ENCODE assay signal across 17 cellular contexts in the genomic region with DNA sequence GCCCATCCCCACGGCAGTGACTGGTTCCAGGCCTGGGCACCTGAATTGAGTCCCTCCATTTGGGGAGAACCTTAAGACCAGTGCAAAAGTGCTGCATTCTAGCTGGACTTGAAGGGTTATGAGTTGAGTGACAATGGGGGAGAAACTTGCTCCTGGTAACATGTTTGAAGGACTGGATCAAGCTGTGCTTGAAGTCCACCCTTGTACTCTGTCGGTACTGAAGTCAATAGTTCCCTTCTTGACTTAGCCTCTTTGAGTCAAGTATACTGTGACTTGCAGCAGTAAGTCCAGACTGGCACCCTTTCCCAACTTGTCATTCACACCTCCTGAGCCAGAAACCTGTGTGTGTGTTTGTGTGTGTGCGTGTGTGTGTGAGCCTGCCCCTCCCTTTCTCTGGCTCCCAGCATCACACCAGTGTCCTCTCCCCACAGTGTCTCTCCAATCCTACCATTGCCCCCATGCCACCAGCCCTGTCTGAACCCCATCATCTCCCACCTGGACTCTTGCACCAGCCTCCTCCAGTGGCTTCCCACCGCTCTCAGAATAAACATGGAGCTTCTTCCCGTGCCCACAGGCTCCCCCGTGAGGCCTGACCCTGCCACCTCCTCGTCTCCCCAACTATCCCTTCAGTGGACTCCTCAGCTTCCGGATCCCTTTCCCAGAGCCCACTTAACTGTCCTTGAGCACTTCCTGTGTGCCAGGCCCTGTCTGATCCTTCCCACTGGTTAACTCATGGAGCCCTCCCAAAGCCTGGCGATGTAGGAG. TPM values are rescaled to one million over a fixed set of nuclear protein-coding genes. Genes with fewer than 3 reads are reported as not detected.
DNase-seq lines count a peak whose midpoint lies in the region; ATAC-seq, FAIRE-seq and TF ChIP-seq lines count a peak whose summit lies in the region.
"Had no signal": no experiment of that assay in that cellular context is flagged by ENCODE, and none has a peak within 500 bp of the region (broad histone marks: within the 10 kb centered on the region; RNA-seq: fewer than 3 reads in every experiment).

No MANE protein-coding gene starts in this region.

- POLR2A ChIA-PET in SK-N-SH (lab: Yijun Ruan, JAX), result no interaction called here
- POLR2A ChIA-PET in HepG2 (lab: Yijun Ruan, JAX), result no interaction called here

- H2AFZ ChIP-seq in SK-N-SH (ENCODE audit: low read depth) (no peak overlapping the region), astrocyte (ENCODE audit: low read depth, low read length) (peak overlapping the region; percentile 16), HepG2 (ENCODE audit: low read length) (no peak overlapping the region)

- peak overlapping the region; percentile 12; the same call in 1 of the 2 replicates for H3K9ac ChIP-seq in SK-N-SH
- H3K9ac ChIP-seq in astrocyte (ENCODE audit: low read length), result peak overlapping the region; percentile 39
- no peak overlapping the region for H3K9ac ChIP-seq in HepG2 (ENCODE audit: insufficient read depth, low read depth, low read length)

- no peak overlapping the region for H3K4me3 ChIP-seq in SK-N-SH (ENCODE audit: low read depth in 2 of 2, low read length in 1 of 2)
- no peak overlapping the region for H3K4me3 ChIP-seq in astrocyte (ENCODE audit: insufficient read depth, low read depth, low read length)
- no peak overlapping the region for H3K4me3 ChIP-seq in HepG2 (replicated peaks in 1 of 3; ENCODE audit: insufficient read depth in 1 of 3, low read depth in 2 of 3, low read length in 3 of 3)
- H3K4me3 ChIP-seq in suprapubic skin, result no peak overlapping the region
- H3K4me3 ChIP-seq: HAP-1, left lung had no signal

- DNase-seq in SK-N-SH (no peak), astrocyte (ENCODE audit: low read depth) (no peak), HepG2 (ENCODE audit: low spot score) (no peak), suprapubic skin (ENCODE audit: low spot score in 2 of 2) (no peak)
- DNase-seq in activated T-cell treated with anti-CD3 and anti-CD28 coated beads, Interleukin-2, amount 50 U/mL, for 24 hours, result no peak
- DNase-seq in activated naive CD4-positive, alpha-beta T cell treated with anti-CD3 and anti-CD28 coated beads, Interleukin-2, amount 10 ng/mL, durations not matched to agents 7 days and 5 days, result no peak
- DNase-seq: activated CD8-positive, alpha-beta T cell treated with anti-CD3 and anti-CD28 coated beads, Interleukin-2, amount 10 ng/mL, durations not matched to agents 7 days and 5 days; CD4-positive, CD25-positive, alpha-beta regulatory T cell; dermis blood vessel endothelial cell; NCI-H1930; stimulated activated CD4-positive, alpha-beta T cell treated with anti-CD3 and anti-CD28 coated beads, Interleukin-2, amount 100 ng/mL, for 48 hours had no signal

- peaks cover 20% of the 10 kb centered on the region for H3K4me1 Mint-ChIP-seq in astrocyte (ENCODE audit: low read depth, unreplicated experiment)
- peaks cover 8% of the 10 kb centered on the region for H3K4me1 Mint-ChIP-seq in activated T-cell treated with anti-CD3 and anti-CD28 coated beads, Interleukin-2, amount 50 U/mL, for 24 hours (ENCODE audit: low read depth)
- H3K4me1 Mint-ChIP-seq in activated naive CD4-positive, alpha-beta T cell treated with anti-CD3 and anti-CD28 coated beads, Interleukin-2, amount 10 ng/mL, durations not matched to agents 7 days and 5 days, result peaks cover 10% of the 10 kb centered on the region

- H3K27me3 Mint-ChIP-seq in astrocyte (ENCODE audit: low read depth, unreplicated experiment), result peaks cover 8% of the 10 kb centered on the region
- peaks cover 47% of the 10 kb centered on the region for H3K27me3 Mint-ChIP-seq in activated T-cell treated with anti-CD3 and anti-CD28 coated beads, Interleukin-2, amount 50 U/mL, for 24 hours
- peaks cover 75% of the 10 kb centered on the region for H3K27me3 Mint-ChIP-seq in activated naive CD4-positive, alpha-beta T cell treated with anti-CD3 and anti-CD28 coated beads, Interleukin-2, amount 10 ng/mL, durations not matched to agents 7 days and 5 days

- H3K4me3 Mint-ChIP-seq in astrocyte (ENCODE audit: unreplicated experiment), result no peak overlapping the region
- H3K4me3 Mint-ChIP-seq in activated T-cell treated with anti-CD3 and anti-CD28 coated beads, Interleukin-2, amount 50 U/mL, for 24 hours, result no peak overlapping the region
- H3K4me3 Mint-ChIP-seq in activated naive CD4-positive, alpha-beta T cell treated with anti-CD3 and anti-CD28 coated beads, Interleukin-2, amount 10 ng/mL, durations not matched to agents 7 days and 5 days, result no peak overlapping the region
- H3K4me3 Mint-ChIP-seq: activated CD8-positive, alpha-beta T cell treated with anti-CD3 and anti-CD28 coated beads, Interleukin-2, amount 10 ng/mL, durations not matched to agents 7 days and 5 days; CD4-positive, CD25-positive, alpha-beta regulatory T cell had no signal

- intact Hi-C loops in HepG2 (cut with micrococcal nuclease; ENCODE audit: unreplicated experiment), result no loop called here

- 66% methylated on average over 8 of the region's 9 CpGs for WGBS in SK-N-SH (ENCODE audit: low lambda C conversion rate)
- 31% methylated on average over 8 of the region's 9 CpGs for WGBS in HepG2 (ENCODE audit: low lambda C conversion rate)
- WGBS in suprapubic skin, result 82% methylated on average over 9 of the region's 9 CpGs

- FAIRE-seq in astrocyte (lab: Jason Lieb, UNC) (no peak), HepG2 (lab: Jason Lieb, UNC) (no peak)

- H3K27ac ChIP-seq in SK-N-SH (ENCODE audit: low read depth in 2 of 2, low read length in 1 of 2), result peak overlapping the region in 1 of 2 experiments; percentile 78; a peak in 2 of 4 replicates
- peak overlapping the region; percentile 83 for H3K27ac ChIP-seq in astrocyte (ENCODE audit: low read depth, low read length)
- H3K27ac ChIP-seq in HepG2 (ENCODE audit: extremely low read length, insufficient read depth, low read length), result no peak overlapping the region
- peak overlapping the region; percentile 81 for H3K27ac ChIP-seq in suprapubic skin
- H3K27ac ChIP-seq: 22Rv1 had no signal

- CTCF ChIA-PET in SK-N-SH (lab: Yijun Ruan, JAX) (interaction anchor here (1.6 kb wide), 1 partner anchor 10 kb away, joined by 4 read pairs; no protein-coding TSS in a partner anchor), HepG2 (lab: Yijun Ruan, JAX; ENCODE audit: low intra/inter-chr PET ratio, low total read pairs) (no interaction called here)
- CTCF ChIA-PET in activated naive CD4-positive, alpha-beta T cell treated with anti-CD3 and anti-CD28 coated beads, Interleukin-2, amount 10 ng/mL, durations not matched to agents 7 days and 5 days (lab: Charles Lee), result interaction anchor here (2.6 kb wide), 1 partner anchor 112 kb away, joined by 8 read pairs; no protein-coding TSS in a partner anchor

- H3K9me2 ChIP-seq in SK-N-SH, result no peaks in the 10 kb centered on the region

- no peaks in the 10 kb centered on the region for H3K36me3 ChIP-seq in SK-N-SH (replicated peaks in 1 of 2; ENCODE audit: control insufficient read depth in 1 of 2, insufficient read depth in 2 of 2, low read length in 1 of 2)
- no peaks in the 10 kb centered on the region for H3K36me3 ChIP-seq in astrocyte (ENCODE audit: insufficient read depth, low read length)
- no peaks in the 10 kb centered on the region for H3K36me3 ChIP-seq in HepG2 (replicated peaks in 1 of 2; ENCODE audit: control insufficient read depth in 1 of 2, insufficient read depth in 2 of 2, low read length in 2 of 2)
- H3K36me3 ChIP-seq in suprapubic skin, result no peaks in the 10 kb centered on the region
- H3K36me3 ChIP-seq: HAP-1, left lung had no signal

- peaks cover 9% of the 10 kb centered on the region for H3K9me3 Mint-ChIP-seq in astrocyte (ENCODE audit: unreplicated experiment)
- H3K9me3 Mint-ChIP-seq in activated T-cell treated with anti-CD3 and anti-CD28 coated beads, Interleukin-2, amount 50 U/mL, for 24 hours, result peaks cover 4% of the 10 kb centered on the region
- peaks cover 6% of the 10 kb centered on the region for H3K9me3 Mint-ChIP-seq in activated naive CD4-positive, alpha-beta T cell treated with anti-CD3 and anti-CD28 coated beads, Interleukin-2, amount 10 ng/mL, durations not matched to agents 7 days and 5 days

- TF ChIP-seq POLR2A in HepG2 (IDR thresholded peaks at IDR 0.05; ENCODE audit: insufficient read depth in 1 of 2, low read depth in 2 of 2, low read length in 2 of 2), result no peak
- TF ChIP-seq POLR2A in suprapubic skin (IDR thresholded peaks at IDR 0.05), result no peak

- H3K4me1 ChIP-seq in SK-N-SH (ENCODE audit: control insufficient read depth in 1 of 2, insufficient read depth in 2 of 2, low read depth in 1 of 2, low read length in 1 of 2), result peaks cover 0 to 13% of the 10 kb centered on the region in 2 experiments; a peak in 1 of 4 replicates
- H3K4me1 ChIP-seq in astrocyte (ENCODE audit: insufficient read depth, low read length), result peaks cover 57% of the 10 kb centered on the region
- no peaks in the 10 kb centered on the region for H3K4me1 ChIP-seq in HepG2 (ENCODE audit: insufficient read depth, low read length)
- H3K4me1 ChIP-seq in suprapubic skin, result peaks cover 61% of the 10 kb centered on the region
- H3K4me1 ChIP-seq: HAP-1 had no signal

- TF ChIP-seq CTCF in SK-N-SH (IDR thresholded peaks at IDR 0.05) (no peak), astrocyte (IDR thresholded peaks at IDR 0.05; ENCODE audit: insufficient read depth, low read depth, low read length) (no peak), HepG2 (CRISPR knock-in tag; IDR thresholded peaks at IDR 0.05) (peak; percentile 28; the same call in 1 of the 2 replicates), suprapubic skin (IDR thresholded peaks at IDR 0.05) (no peak)

- TF ChIP-seq RAD21 in SK-N-SH (IDR thresholded peaks at IDR 0.05; ENCODE audit: low read length), result no peak
- no peak for TF ChIP-seq RAD21 in HepG2 (CRISPR knock-in tag; IDR thresholded peaks at IDR 0.05)

- in situ Hi-C loops in HepG2 (cut with HindIII; ENCODE audit: extremely low pct_ligation_motif_present, low pct_unique_long_range_greater_than_20kb), result no loop called here

- peak overlapping the region; percentile 75 for H3K27ac Mint-ChIP-seq in astrocyte (ENCODE audit: unreplicated experiment)
- H3K27ac Mint-ChIP-seq in activated T-cell treated with anti-CD3 and anti-CD28 coated beads, Interleukin-2, amount 50 U/mL, for 24 hours, result no peak overlapping the region
- no peak overlapping the region for H3K27ac Mint-ChIP-seq in activated naive CD4-positive, alpha-beta T cell treated with anti-CD3 and anti-CD28 coated beads, Interleukin-2, amount 10 ng/mL, durations not matched to agents 7 days and 5 days
- H3K27ac Mint-ChIP-seq: activated CD8-positive, alpha-beta T cell treated with anti-CD3 and anti-CD28 coated beads, Interleukin-2, amount 10 ng/mL, durations not matched to agents 7 days and 5 days; CD4-positive, CD25-positive, alpha-beta regulatory T cell had no signal

- TF ChIP-seq EP300 in SK-N-SH (IDR thresholded peaks at IDR 0.05; ENCODE audit: borderline replicate concordance in 1 of 2, low read depth in 1 of 2, low read length in 1 of 2), result no peak
- no peak for TF ChIP-seq EP300 in HepG2 (IDR thresholded peaks at IDR 0.05; ENCODE audit: low read depth in 2 of 2, low read length in 2 of 2)
- no peak for TF ChIP-seq EP300 in HepG2 (CRISPR knock-in tag; IDR thresholded peaks at IDR 0.05; ENCODE audit: borderline replicate concordance)
- TF ChIP-seq EP300 in suprapubic skin (IDR thresholded peaks at IDR 0.05), result no peak

- H4K20me1 ChIP-seq in SK-N-SH (ENCODE audit: insufficient read depth), result no peaks in the 10 kb centered on the region
- H4K20me1 ChIP-seq in astrocyte (ENCODE audit: insufficient read depth, low read length), result no peaks in the 10 kb centered on the region
- no peaks in the 10 kb centered on the region for H4K20me1 ChIP-seq in HepG2 (ENCODE audit: insufficient read depth, low read length)

- H3K79me2 ChIP-seq in SK-N-SH (ENCODE audit: insufficient read depth) (no peaks in the 10 kb centered on the region), astrocyte (ENCODE audit: insufficient read depth, low read length) (no peaks in the 10 kb centered on the region), HepG2 (ENCODE audit: insufficient read depth, low read length) (no peaks in the 10 kb centered on the region)

- no peaks in the 10 kb centered on the region for H3K27me3 ChIP-seq in SK-N-SH (ENCODE audit: insufficient read depth)
- no peaks in the 10 kb centered on the region for H3K27me3 ChIP-seq in astrocyte (ENCODE audit: insufficient read depth, low read length)
- H3K27me3 ChIP-seq in HepG2 (ENCODE audit: control insufficient read depth in 1 of 2, insufficient read depth in 2 of 2, low read length in 2 of 2), result peaks cover 9 to 73% of the 10 kb centered on the region in 2 experiments
- no peaks in the 10 kb centered on the region for H3K27me3 ChIP-seq in suprapubic skin

- H3F3A ChIP-seq in SK-N-SH (replicated peaks; ENCODE audit: insufficient read depth), result peaks cover 3% of the 10 kb centered on the region

- H3K4me2 ChIP-seq in SK-N-SH (no peak overlapping the region), astrocyte (ENCODE audit: low read length) (peak overlapping the region; percentile 27), HepG2 (ENCODE audit: low read depth, low read length) (no peak overlapping the region)

- no TSS peak for BruUV-seq in HepG2 (replicated peaks; lab: Mats Ljungman, UMichigan)

- H3K9me3 ChIP-seq in SK-N-SH, result no peaks in the 10 kb centered on the region
- H3K9me3 ChIP-seq in astrocyte (ENCODE audit: insufficient read depth, low read depth, low read length), result no peaks in the 10 kb centered on the region
- H3K9me3 ChIP-seq in HepG2 (ENCODE audit: low read length), result no peaks in the 10 kb centered on the region
- H3K9me3 ChIP-seq in suprapubic skin, result no peaks in the 10 kb centered on the region
- H3K9me3 ChIP-seq: HAP-1 had no signal

- no peak for ATAC-seq in SK-N-SH treated with all-trans-retinoic acid at 6 μM for 48 hours
- peak; percentile 33; the same call in 2 of the 3 replicates for ATAC-seq in HepG2
- no peak for ATAC-seq in GM21390 (IDR thresholded peaks at IDR 0.05; ENCODE audit: unreplicated experiment)
- ATAC-seq: activated CD8-positive, alpha-beta T cell treated with anti-CD3 and anti-CD28 coated beads, Interleukin-2, amount 10 ng/mL, durations not matched to agents 7 days and 5 days had no signal

- peaks cover 6% of the 10 kb centered on the region for H3K36me3 Mint-ChIP-seq in astrocyte (ENCODE audit: low read depth, unreplicated experiment)
- H3K36me3 Mint-ChIP-seq in activated T-cell treated with anti-CD3 and anti-CD28 coated beads, Interleukin-2, amount 50 U/mL, for 24 hours (ENCODE audit: low read depth), result no peaks in the 10 kb centered on the region
- H3K36me3 Mint-ChIP-seq in activated naive CD4-positive, alpha-beta T cell treated with anti-CD3 and anti-CD28 coated beads, Interleukin-2, amount 10 ng/mL, durations not matched to agents 7 days and 5 days, result no peaks in the 10 kb centered on the region
- H3K36me3 Mint-ChIP-seq: CD4-positive, CD25-positive, alpha-beta regulatory T cell had no signal

RNA-seq across cellular contexts. Expression of gene FBLN2, which starts 10.2 kb away (rescaled TPM):
- 4.8 and 5.2 TPM in 2 replicates for polyA plus RNA-seq in SK-N-SH (2012; rRNA removed)
- 1.5 and 2.6 TPM in 2 replicates for polyA plus RNA-seq in SK-N-SH (2012; cell fraction: cytosol; rRNA removed)
- polyA plus RNA-seq in SK-N-SH (2012; cell fraction: nucleus; rRNA removed), result 4.4 and 5.2 TPM in 2 replicates
- 36.6 and 57.3 TPM in 2 replicates for total RNA-seq in astrocyte
- total RNA-seq in HepG2 (2016; rRNA removed; fragmentation: Illumina TruSeq; extraction: Trizol), result not detected in 2 replicates
- total RNA-seq in HepG2 (2016; cell fraction: cytosol; rRNA removed; fragmentation: Illumina TruSeq; extraction: Trizol; ENCODE audit: low read depth), result not detected in 2 replicates
- total RNA-seq in HepG2 (2016; cell fraction: insoluble cytoplasmic fraction; rRNA removed; fragmentation: Illumina TruSeq; extraction: Trizol), result not detected in 2 replicates
- not detected in 2 replicates for total RNA-seq in HepG2 (2016; cell fraction: membrane; rRNA removed; fragmentation: Illumina TruSeq; extraction: Trizol)
- total RNA-seq in HepG2 (2016; cell fraction: nucleus; rRNA removed; fragmentation: Illumina TruSeq; extraction: Trizol), result not detected in 2 replicates
- polyA plus RNA-seq in HepG2 (2011; rRNA removed), result 0.04 TPM in 1 of 2 replicates, not detected in the other
- polyA plus RNA-seq in HepG2 (2011; cell fraction: cytosol; rRNA removed), result 0.04 TPM in 2 replicates
- polyA plus RNA-seq in HepG2 (2011; cell fraction: nucleus; rRNA removed), result 0.02 and 0.05 TPM in 2 replicates
- polyA plus RNA-seq in HepG2 (2012), result 0.05 and 0.08 TPM in 2 replicates
- polyA plus RNA-seq in HepG2 (2016; cell fraction: cytosol; fragmentation: Illumina TruSeq; extraction: Trizol; ENCODE audit: low read depth), result not detected in 2 replicates
- not detected in 2 replicates for polyA plus RNA-seq in HepG2 (2016; cell fraction: insoluble cytoplasmic fraction; fragmentation: Illumina TruSeq; extraction: Trizol; ENCODE audit: low read depth)
- not detected in 2 replicates for polyA plus RNA-seq in HepG2 (2016; cell fraction: membrane; fragmentation: Illumina TruSeq; extraction: Trizol; ENCODE audit: low read depth)
- not detected in 2 replicates for polyA plus RNA-seq in HepG2 (2016; cell fraction: nucleus; fragmentation: Illumina TruSeq; extraction: Trizol; ENCODE audit: insufficient read depth, low read depth)
- 0.06 and 0.12 TPM in 2 replicates for polyA minus RNA-seq in HepG2 (2011; rRNA and poly(A)+ RNA removed; ENCODE audit: low replicate concordance)
- polyA minus RNA-seq in HepG2 (2011; cell fraction: cytosol; rRNA and poly(A)+ RNA removed), result not detected in 2 replicates
- 0.37 TPM in 1 of 2 replicates, not detected in the other for polyA minus RNA-seq in HepG2 (2011; cell fraction: nucleus; rRNA and poly(A)+ RNA removed)
- 10 to 100 TPM; 25.3 to 93.8 (median 47.6) TPM for total RNA-seq in suprapubic skin
- total RNA-seq: CD4-positive, CD25-positive, alpha-beta regulatory T cell; NCI-H460 had no signal
- polyA plus RNA-seq: CD4-positive, CD25-positive, alpha-beta regulatory T cell had no signal

RNA-seq across cellular contexts. Expression of gene HDAC11, which starts 58.6 kb away (rescaled TPM):
- polyA plus RNA-seq in SK-N-SH (2012; rRNA removed) (13.9 and 17.5 TPM in 2 replicates), HepG2 (2011; rRNA removed) (33.1 and 49.7 TPM in 2 replicates)
- 7.3 and 11.6 TPM in 2 replicates for polyA plus RNA-seq in SK-N-SH (2012; cell fraction: cytosol; rRNA removed)
- 12.8 and 15.7 TPM in 2 replicates for polyA plus RNA-seq in SK-N-SH (2012; cell fraction: nucleus; rRNA removed)
- total RNA-seq in astrocyte (8.6 and 9.5 TPM in 2 replicates), HepG2 (2016; rRNA removed; fragmentation: Illumina TruSeq; extraction: Trizol) (10.5 and 13.7 TPM in 2 replicates), suprapubic skin (10 to 100 TPM; 16.7 to 28.3 (median 27.5) TPM)
- 4.0 and 4.5 TPM in 2 replicates for total RNA-seq in HepG2 (2016; cell fraction: cytosol; rRNA removed; fragmentation: Illumina TruSeq; extraction: Trizol; ENCODE audit: low read depth)
- total RNA-seq in HepG2 (2016; cell fraction: insoluble cytoplasmic fraction; rRNA removed; fragmentation: Illumina TruSeq; extraction: Trizol), result 8.3 and 12.0 TPM in 2 replicates
- total RNA-seq in HepG2 (2016; cell fraction: membrane; rRNA removed; fragmentation: Illumina TruSeq; extraction: Trizol), result 8.1 and 8.4 TPM in 2 replicates
- total RNA-seq in HepG2 (2016; cell fraction: nucleus; rRNA removed; fragmentation: Illumina TruSeq; extraction: Trizol), result 5.7 and 8.2 TPM in 2 replicates
- polyA plus RNA-seq in HepG2 (2011; cell fraction: cytosol; rRNA removed), result 45.0 and 52.1 TPM in 2 replicates
- polyA plus RNA-seq in HepG2 (2011; cell fraction: nucleus; rRNA removed), result 54.1 and 56.2 TPM in 2 replicates
- 51.6 and 55.6 TPM in 2 replicates for polyA plus RNA-seq in HepG2 (2012)
- polyA plus RNA-seq in HepG2 (2016; cell fraction: cytosol; fragmentation: Illumina TruSeq; extraction: Trizol; ENCODE audit: low read depth), result 4.4 and 6.3 TPM in 2 replicates
- 9.3 and 10.5 TPM in 2 replicates for polyA plus RNA-seq in HepG2 (2016; cell fraction: insoluble cytoplasmic fraction; fragmentation: Illumina TruSeq; extraction: Trizol; ENCODE audit: low read depth)
- polyA plus RNA-seq in HepG2 (2016; cell fraction: membrane; fragmentation: Illumina TruSeq; extraction: Trizol; ENCODE audit: low read depth), result 7.6 and 9.8 TPM in 2 replicates
- 10.6 and 11.8 TPM in 2 replicates for polyA plus RNA-seq in HepG2 (2016; cell fraction: nucleus; fragmentation: Illumina TruSeq; extraction: Trizol; ENCODE audit: insufficient read depth, low read depth)
- polyA minus RNA-seq in HepG2 (2011; rRNA and poly(A)+ RNA removed; ENCODE audit: low replicate concordance), result 4.8 and 66.6 TPM in 2 replicates
- polyA minus RNA-seq in HepG2 (2011; cell fraction: cytosol; rRNA and poly(A)+ RNA removed), result 29.4 and 31.1 TPM in 2 replicates
- polyA minus RNA-seq in HepG2 (2011; cell fraction: nucleus; rRNA and poly(A)+ RNA removed), result 21.3 and 22.1 TPM in 2 replicates

Comparison
In these comparisons a context has a peak if more than half of its experiments do, and no peak if none do; other contexts are left out.
1. RNA of gene FBLN2, which starts 10.2 kb away (total RNA-seq): 25.3 to 93.8 TPM in suprapubic skin and 36.6 to 57.3 TPM in astrocyte; not detected in HepG2; every median in the first group is over 10 times any median in the second.
2. Of the 25 proteins assayed by ChIP-seq in both HepG2 and SK-N-SH: peak only in HepG2: CTCF; only in SK-N-SH: none; in both: none; in neither: 23; mixed calls (peak in some experiments, not most) for 1.